2 cellular contexts compared by ENCODE assay signal in genomic region chr4:120144634-120145033, GRCh38.
TF ChIP-seq lines count a peak whose summit lies in the region.

No MANE protein-coding gene starts in this region.

TF ChIP-seq in IMR-90, 13 proteins besides CTCF, POLR2A, EP300 and RAD21:
- TF ChIP-seq MXI1 (IDR thresholded peaks at IDR 0.05; ENCODE audit: borderline replicate concordance, low read depth, low read length) (no peak), MAFK (IDR thresholded peaks at IDR 0.05; ENCODE audit: low read depth, low read length) (no peak), RCOR1 (IDR thresholded peaks at IDR 0.05; ENCODE audit: insufficient replicate concordance, low read length) (no peak), RFX5 (IDR thresholded peaks at IDR 0.05; ENCODE audit: low read depth, low read length) (no peak), SMC3 (IDR thresholded peaks at IDR 0.05; ENCODE audit: low read depth, low read length) (no peak), MAZ (IDR thresholded peaks at IDR 0.05; ENCODE audit: borderline replicate concordance, low read depth, low read length) (no peak), NFE2L2 (IDR thresholded peaks at IDR 0.05; ENCODE audit: low read depth, low read length) (no peak), CHD1 (IDR thresholded peaks at IDR 0.05; ENCODE audit: low read depth, low read length) (no peak)

TF ChIP-seq in H1, 55 proteins besides CTCF, POLR2A, EP300 and RAD21:
- TF ChIP-seq BACH1 (IDR thresholded peaks at IDR 0.05; ENCODE audit: low read length) (no peak), USF2 (IDR thresholded peaks at IDR 0.05; ENCODE audit: low read length) (0 out of 2 replicates have a peak, but pooled peaks have one; percentile 32), CBX5 (IDR thresholded peaks at IDR 0.05; ENCODE audit: low read depth, low read length) (no peak)
